8 cellular contexts compared by ENCODE assay signal in genomic region chr2:9984217-9984739, GRCh38. TPM values are rescaled to one million over a fixed set of nuclear protein-coding genes. Genes with fewer than 3 reads are reported as not detected.
DNase-seq lines count a peak whose midpoint lies in the region; ATAC-seq and TF ChIP-seq lines count a peak whose summit lies in the region.

No MANE protein-coding gene starts in this region.

- DNase-seq in AML-193 (lab: John Stamatoyannopoulos, UW) (peak; percentile 42 to 67), NCI-H226 (peak; percentile 12), adipocyte (ENCODE audit: low read depth) (peak; percentile 84), left ventricle myocardium superior (no peak), retina (peak; percentile 49)
- no peak for DNase-seq in stimulated activated CD4-positive, alpha-beta T cell treated with anti-CD3 and anti-CD28 coated beads, Interleukin-2, amount 100 ng/mL, for 24 hours

- TF ChIP-seq CTCF in GM12875 (IDR thresholded peaks at IDR 0.05; ENCODE audit: borderline replicate concordance, insufficient read depth, low read depth, low read length), result peak; percentile 48; the same call in 1 of the 2 replicates

- H3K4me3 ChIP-seq in GM12875 (ENCODE audit: low read depth, low read length) (no peak overlapping the region), adipocyte (ENCODE audit: low read length) (peak overlapping the region; percentile 35)

- ATAC-seq in left ventricle myocardium superior (peak; percentile 69), HG02870 (IDR thresholded peaks at IDR 0.05; ENCODE audit: unreplicated experiment) (no peak)

- H3K27me3 ChIP-seq in adipocyte (replicated peaks; ENCODE audit: control insufficient read depth, insufficient read depth, low read length), result no peaks in the 10 kb centered on the region

- H3K9me3 ChIP-seq in adipocyte (ENCODE audit: control insufficient read depth, low read length), result no peaks in the 10 kb centered on the region

- H3K36me3 ChIP-seq in adipocyte (ENCODE audit: control insufficient read depth, insufficient read depth, low read length, severe bottlenecking), result peaks cover 3% of the 10 kb centered on the region

- H3K9ac ChIP-seq in adipocyte (ENCODE audit: low read length), result peak overlapping the region; percentile 44

- intact Hi-C loops in left ventricle myocardium superior (cut with micrococcal nuclease), result loop anchor here (5.0 kb wide), 1 partner anchor 63 kb away; no protein-coding TSS in a partner anchor

- H3K4me1 ChIP-seq in adipocyte (ENCODE audit: control insufficient read depth, insufficient read depth, low read length), result peaks cover 47% of the 10 kb centered on the region

RNA-seq across cellular contexts. Expression of gene GRHL1, which starts 32.8 kb away (rescaled TPM):
- total RNA-seq in left ventricle myocardium superior, result 1.0 TPM

RNA-seq across cellular contexts. Expression of gene KLF11, which starts 59.1 kb away (rescaled TPM):
- 25.8 TPM for total RNA-seq in left ventricle myocardium superior

Comparison
In these comparisons a context has a peak if more than half of its experiments do, and no peak if none do; other contexts are left out.
1. DNase-seq: peak in AML-193 (2 of 2), NCI-H226 (single experiment), adipocyte (single experiment) and retina (single experiment); none in left ventricle myocardium superior (single experiment) and stimulated activated CD4-positive, alpha-beta T cell treated with anti-CD3 and anti-CD28 coated beads, Interleukin-2, amount 100 ng/mL, for 24 hours (0 of 2).